ENCODE assay signal across 2 cellular contexts in the genomic region with DNA sequence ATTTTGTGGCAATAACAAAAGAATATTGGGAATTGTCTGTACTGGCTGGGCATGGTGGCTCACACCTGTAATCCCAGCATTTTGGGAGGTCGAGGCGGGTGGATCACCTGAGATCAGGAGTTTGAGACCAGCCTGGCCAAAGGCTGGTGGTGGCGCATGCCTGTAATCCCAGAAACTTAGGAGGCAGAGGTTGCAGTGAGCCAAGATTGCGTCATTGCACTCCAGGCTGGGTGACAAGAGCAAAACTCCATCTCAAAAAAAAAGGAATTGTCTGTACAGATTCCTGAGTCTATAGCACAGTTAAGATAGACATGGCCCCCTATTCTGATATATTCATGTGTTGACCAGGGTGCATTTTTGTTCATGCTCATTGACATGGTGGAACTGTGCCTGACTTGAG.
TF ChIP-seq lines count a peak whose summit lies in the region.

No MANE protein-coding gene starts in this region.

TF ChIP-seq in A549, 52 proteins besides CTCF, POLR2A, EP300 and RAD21:
- peak; percentile 51 to 77; a peak in 3 of 4 replicates for TF ChIP-seq CEBPB (IDR thresholded peaks at IDR 0.05)

TF ChIP-seq in H1, 55 proteins besides CTCF, POLR2A, EP300 and RAD21:
- TF ChIP-seq CEBPB (IDR thresholded peaks at IDR 0.05; ENCODE audit: low read depth, low read length): peak; percentile 42; the same call in 1 of the 2 replicates
